In genomic region chr2:189178726-189179606, GRCh38 we compare ENCODE assay signal across 9 cellular contexts. TPM values are rescaled to one million over a fixed set of nuclear protein-coding genes. Genes with fewer than 3 reads are reported as not detected.
DNase-seq lines count a peak whose midpoint lies in the region; ATAC-seq and TF ChIP-seq lines count a peak whose summit lies in the region.
"Had no signal": no experiment of that assay in that cellular context is flagged by ENCODE, and none has a peak within 500 bp of the region (broad histone marks: within the 10 kb centered on the region; RNA-seq: fewer than 3 reads in every experiment).

No MANE protein-coding gene starts in this region.

- TF ChIP-seq CTCF in AG04449 (IDR thresholded peaks at IDR 0.05; ENCODE audit: insufficient read depth, low read length, missing control alignments) (no peak), nephron (IDR thresholded peaks at IDR 0.05; ENCODE audit: unreplicated experiment in 3 of 3) (no peak)

- peak overlapping the region; percentile 79 for H3K4me3 ChIP-seq in AG04449 (ENCODE audit: low read depth, low read length)
- H3K4me3 ChIP-seq: K562 had no signal

- peaks cover 24% of the 10 kb centered on the region for H3K4me1 Mint-ChIP-seq in nephron
- H3K4me1 Mint-ChIP-seq in stimulated activated memory B cell treated with anti-CD40 and anti-IgM and Interleukin-4, amounts not matched to agents 10 μg/mL and 1 μg/mL and 100 μg/mL, for 72 hours, result no peaks in the 10 kb centered on the region

- H3K27ac Mint-ChIP-seq in nephron, result peak overlapping the region; percentile 94 to 97 (median 96)
- H3K27ac Mint-ChIP-seq in stimulated activated memory B cell treated with anti-CD40 and anti-IgM and Interleukin-4, amounts not matched to agents 10 μg/mL and 1 μg/mL and 100 μg/mL, for 72 hours, result no peak overlapping the region

- H3K36me3 Mint-ChIP-seq in nephron (ENCODE audit: low read depth), result no peaks in the 10 kb centered on the region
- H3K36me3 Mint-ChIP-seq in stimulated activated memory B cell treated with anti-CD40 and anti-IgM and Interleukin-4, amounts not matched to agents 10 μg/mL and 1 μg/mL and 100 μg/mL, for 72 hours, result no peaks in the 10 kb centered on the region

- DNase-seq in AG04449 (ENCODE audit: low read depth, low spot score), result no peak
- DNase-seq in NCI-H460 (ENCODE audit: extremely low read depth, low read depth), result peak; percentile 55
- DNase-seq in fibroblast of peridontal ligament (ENCODE audit: extremely low read depth), result peak; percentile 86

- no peaks in the 10 kb centered on the region for H3K9me3 Mint-ChIP-seq in nephron
- H3K9me3 Mint-ChIP-seq in stimulated activated memory B cell treated with anti-CD40 and anti-IgM and Interleukin-4, amounts not matched to agents 10 μg/mL and 1 μg/mL and 100 μg/mL, for 72 hours, result no peaks in the 10 kb centered on the region

- ATAC-seq in HG02970 (IDR thresholded peaks at IDR 0.05; ENCODE audit: low FRiP score, unreplicated experiment), result no peak
- no peak for ATAC-seq in GM19351 (IDR thresholded peaks at IDR 0.05; ENCODE audit: unreplicated experiment)
- ATAC-seq in HG02571 (IDR thresholded peaks at IDR 0.05; ENCODE audit: unreplicated experiment), result no peak
- no peak for ATAC-seq in stimulated activated memory B cell treated with anti-CD40 and anti-IgM and Interleukin-4, amounts not matched to agents 10 μg/mL and 1 μg/mL and 100 μg/mL, for 72 hours
- ATAC-seq: K562 had no signal

- no peaks in the 10 kb centered on the region for H3K27me3 Mint-ChIP-seq in nephron (ENCODE audit: low read depth)
- peaks cover 32% of the 10 kb centered on the region for H3K27me3 Mint-ChIP-seq in stimulated activated memory B cell treated with anti-CD40 and anti-IgM and Interleukin-4, amounts not matched to agents 10 μg/mL and 1 μg/mL and 100 μg/mL, for 72 hours

- CTCF ChIA-PET in AG04449 (lab: Yijun Ruan, JAX), result interaction anchor here (0.7 to 4.7 kb wide), 24 partner anchors 9 to 1598 kb away, joined by 3 to 40 read pairs (median 4); no protein-coding TSS in a partner anchor

- peak overlapping the region; percentile 91 to 95 (median 92) for H3K4me3 Mint-ChIP-seq in nephron
- no peak overlapping the region for H3K4me3 Mint-ChIP-seq in stimulated activated memory B cell treated with anti-CD40 and anti-IgM and Interleukin-4, amounts not matched to agents 10 μg/mL and 1 μg/mL and 100 μg/mL, for 72 hours

- POLR2A ChIA-PET in AG04449 (lab: Yijun Ruan, JAX), result interaction anchor here (0.6 to 2.5 kb wide), 13 partner anchors 12 to 231 kb away, joined by 3 to 21 read pairs (median 5); no protein-coding TSS in a partner anchor

RNA-seq across cellular contexts. Expression of gene COL5A2, which starts 0.6 kb away (rescaled TPM):
- total RNA-seq in NCI-H460 (2014; rRNA removed; shearing (Covaris generic)), result 1,068 and 1,098 TPM in 2 replicates
- 1,708 and 2,280 TPM in 2 replicates for polyA plus RNA-seq in NCI-H460 (2014; cell fraction: nucleus; rRNA removed)
